In genomic region chr1:220604921-220605320, GRCh38 we compare ENCODE assay signal across 8 cellular contexts.
"Had no signal": no experiment of that assay in that cellular context is flagged by ENCODE, and none has a peak within 500 bp of the region (broad histone marks: within the 10 kb centered on the region; RNA-seq: fewer than 3 reads in every experiment).

No MANE protein-coding gene starts in this region.

- H3K27ac Mint-ChIP-seq: GM23338, H9 had no signal

- FAIRE-seq: H1, H54, HTR-8/SVneo, K562 had no signal

- DNase-seq: H9, HCEC 1CT, IMR-90 had no signal

- ATAC-seq: GM23338, K562 had no signal

- H3K4me3 Mint-ChIP-seq: GM23338, H9 had no signal

- H3K4me1 Mint-ChIP-seq: GM23338, H9 had no signal

- H3K4me3 ChIP-seq: GM23338, K562 had no signal
